17 cellular contexts compared by ENCODE assay signal in the genomic region with DNA sequence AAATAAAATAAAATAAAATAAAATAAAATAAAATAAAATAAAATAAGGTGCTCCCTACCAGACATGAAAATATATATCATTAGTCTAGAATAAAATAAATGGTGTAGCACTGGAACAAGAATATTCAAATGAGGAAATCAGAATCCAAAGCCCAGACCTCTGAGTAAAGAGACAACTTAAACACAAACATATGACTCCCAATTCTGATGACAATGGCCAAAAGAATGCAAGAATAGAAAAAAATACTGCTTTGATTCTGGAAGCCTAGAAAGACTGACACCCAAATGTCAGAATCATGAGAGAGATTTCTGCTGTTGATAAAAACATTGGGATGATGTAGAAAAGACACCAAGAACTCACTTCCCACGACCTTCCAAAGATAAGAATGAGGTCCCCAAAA. TPM values are rescaled to one million over a fixed set of nuclear protein-coding genes. Genes with fewer than 3 reads are reported as not detected.
"Had no signal": no experiment of that assay in that cellular context is flagged by ENCODE, and none has a peak within 500 bp of the region (broad histone marks: within the 10 kb centered on the region; RNA-seq: fewer than 3 reads in every experiment).

No MANE protein-coding gene starts in this region.

- H3K36me3 ChIP-seq: neutrophil, right lobe of liver had no signal

- H3K9me3 ChIP-seq: neutrophil, psoas muscle, right lobe of liver, testis had no signal

- H3K4me1 ChIP-seq: psoas muscle, right lobe of liver, testis had no signal

- H3K27me3 ChIP-seq: neutrophil, right lobe of liver, testis had no signal

- DNase-seq: activated CD4-positive, alpha-beta memory T cell treated with anti-CD3 and anti-CD28 coated beads, Interleukin-2, amount 10 ng/mL, durations not matched to agents 7 days and 5 days; activated CD4-positive, alpha-beta T cell treated with anti-CD3 and anti-CD28 coated beads for 1 hour; activated CD8-positive, alpha-beta memory T cell treated with anti-CD3 and anti-CD28 coated beads, Interleukin-2, amount 50 U/mL, for 4 hours; activated naive CD8-positive, alpha-beta T cell treated with anti-CD3 and anti-CD28 coated beads, Interleukin-2, amount 50 U/mL, for 24 hours; caudate nucleus; dermis blood vessel endothelial cell; left colon; naive thymus-derived CD4-positive, alpha-beta T cell; psoas muscle; right lobe of liver; stimulated activated CD4-positive, alpha-beta T cell treated with anti-CD3 and anti-CD28 coated beads, Interleukin-12 subunit alpha, Interleukin-12 subunit beta, amount 100 ng/mL, for 4 hours; stimulated activated CD4-positive, alpha-beta T cell treated with anti-CD3 and anti-CD28 coated beads, Interleukin-2, amount 100 ng/mL, for 48 hours; stimulated activated naive CD4-positive, alpha-beta T cell treated with Interleukin-2 at 50 U/mL for 16 hours; testis had no signal

- ATAC-seq: activated naive CD8-positive, alpha-beta T cell treated with anti-CD3 and anti-CD28 coated beads, Interleukin-2, amount 50 U/mL, for 24 hours; left colon; naive thymus-derived CD4-positive, alpha-beta T cell; psoas muscle; right lobe of liver had no signal

- H3K27ac ChIP-seq: neutrophil, psoas muscle, right lobe of liver, testis had no signal

- H3K4me3 ChIP-seq: psoas muscle, right lobe of liver, testis had no signal

RNA-seq across cellular contexts. Expression of gene MYOCD, which starts 27.9 kb away (rescaled TPM):
- total RNA-seq: activated CD4-positive, alpha-beta memory T cell treated with anti-CD3 and anti-CD28 coated beads, Interleukin-2, amount 10 ng/mL, durations not matched to agents 7 days and 5 days; mononuclear cell; naive thymus-derived CD4-positive, alpha-beta T cell; T-helper 2 cell treated with Interferon-gamma antibody and Interleukin-4, amounts not matched to agents 100 ng/mL and 5 ng/mL, for 36 hours had no signal
